8 cellular contexts compared by ENCODE assay signal in the genomic region with DNA sequence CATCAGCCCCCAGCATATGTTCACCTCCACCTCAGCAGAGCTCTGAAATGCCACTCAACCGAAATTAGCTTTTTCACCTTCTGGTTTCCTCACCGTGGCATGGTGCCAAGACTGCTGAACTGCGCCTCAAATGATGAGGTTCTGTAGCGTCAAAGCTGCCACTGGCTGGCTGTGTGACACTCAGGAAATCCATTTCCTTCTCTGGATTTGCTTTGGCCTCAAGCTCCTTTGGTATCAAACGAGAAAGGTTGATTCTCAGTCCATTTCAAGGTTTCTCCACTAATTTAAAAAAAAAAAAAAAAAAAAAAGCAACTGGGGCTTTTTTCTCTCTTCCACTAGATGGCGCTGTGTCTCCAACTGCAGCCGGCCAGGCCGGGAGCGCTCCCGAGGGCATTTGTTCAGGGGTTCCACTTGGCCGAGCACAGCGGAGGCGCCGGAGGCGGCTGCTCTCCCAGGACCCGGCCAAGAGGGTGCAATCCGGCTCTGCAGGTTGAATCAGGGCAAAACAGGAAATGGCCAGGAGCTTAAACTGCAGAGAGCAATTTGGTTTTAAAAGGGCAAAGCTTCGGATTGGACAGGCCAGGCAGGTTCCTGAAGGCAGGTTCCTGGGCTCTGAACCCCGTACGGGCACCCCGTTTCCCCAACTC. TPM values are rescaled to one million over a fixed set of nuclear protein-coding genes. Genes with fewer than 3 reads are reported as not detected.
DNase-seq lines count a peak whose midpoint lies in the region; ATAC-seq and TF ChIP-seq lines count a peak whose summit lies in the region.

No MANE protein-coding gene starts in this region.

- whole genome bisulfite sequencing in lung, 2 donors = 5% methylated on average over 21 of the region's 21 CpGs

- no peaks in the 10 kb centered on the region for H3K36me3 ChIP-seq in BLaER1
- no peaks in the 10 kb centered on the region for H3K36me3 ChIP-seq in duodenal mucosa (ENCODE audit: control insufficient read depth in 1 of 2, insufficient read depth in 2 of 2, low read length in 2 of 2)
- H3K36me3 ChIP-seq in lung (ENCODE audit: control insufficient read depth in 2 of 2, insufficient read depth in 2 of 2, low read length in 2 of 2) = no peaks in the 10 kb centered on the region

- H3K4me2 ChIP-seq in BLaER1 = peak overlapping the region; percentile 97

- ATAC-seq in HG03097 (IDR thresholded peaks at IDR 0.05; ENCODE audit: low FRiP score, unreplicated experiment) (peak; percentile 62), lung (ENCODE audit: insufficient read depth, low FRiP score) (peak; percentile 83), GM21526 (IDR thresholded peaks at IDR 0.05; ENCODE audit: low FRiP score, unreplicated experiment) (no peak)

- no peaks in the 10 kb centered on the region for H3K27me3 ChIP-seq in BLaER1
- peaks cover 4 to 15% of the 10 kb centered on the region in 2 donors for H3K27me3 ChIP-seq in duodenal mucosa (ENCODE audit: control insufficient read depth in 1 of 2, insufficient read depth in 2 of 2, low read length in 2 of 2)
- no peaks in the 10 kb centered on the region for H3K27me3 ChIP-seq in lung (ENCODE audit: control insufficient read depth, insufficient read depth)

- peak; percentile 70 for TF ChIP-seq CTCF in lung (IDR thresholded peaks at IDR 0.05; ENCODE audit: control extremely low read depth, extremely low read depth)

- H3K9me3 ChIP-seq in BLaER1 (no peaks in the 10 kb centered on the region), duodenal mucosa (ENCODE audit: control insufficient read depth in 1 of 2, low read length in 2 of 2) (no peaks in the 10 kb centered on the region), lung (ENCODE audit: control insufficient read depth in 2 of 2, insufficient read depth in 1 of 2, low read length in 1 of 2) (peaks cover 0 to 2% of the 10 kb centered on the region in 2 donors)

- H3K4me1 ChIP-seq in BLaER1 = peaks cover 38% of the 10 kb centered on the region
- peaks cover 18 to 23% of the 10 kb centered on the region in 2 donors for H3K4me1 ChIP-seq in duodenal mucosa (ENCODE audit: control insufficient read depth in 1 of 2, insufficient read depth in 2 of 2, low read length in 2 of 2)
- no peaks in the 10 kb centered on the region for H3K4me1 ChIP-seq in lung (ENCODE audit: control insufficient read depth in 2 of 2, insufficient read depth in 2 of 2, low read length in 2 of 2)

- DNase-seq in NCI-H526 (lab: John Stamatoyannopoulos, UW) (peak; percentile 37 to 79), lung (ENCODE audit: low spot score) (peak; percentile 61)
- peak; percentile 26 to 27 for DNase-seq in activated CD4-positive, alpha-beta T cell treated with anti-CD3 and anti-CD28 coated beads, Interleukin-2, amount 50 U/mL, for 4 hours
- peak; percentile 21 to 36 for DNase-seq in stimulated activated CD8-positive, alpha-beta memory T cell treated with anti-CD3 and anti-CD28 coated beads, Interleukin-15, amount 100 ng/mL, for 48 hours (ENCODE audit: low read depth in 2 of 2)

- H3K9ac ChIP-seq in BLaER1 = peak overlapping the region; percentile 35; the same call in 1 of the 2 replicates
- peak overlapping the region; percentile 2 to 29 for H3K9ac ChIP-seq in duodenal mucosa (ENCODE audit: low read depth in 1 of 2, low read length in 2 of 2)

- H4K20me1 ChIP-seq in BLaER1 = no peaks in the 10 kb centered on the region

- H3K27ac ChIP-seq in BLaER1 = peak overlapping the region; percentile 51; the same call in 1 of the 2 replicates
- no peak overlapping the region for H3K27ac ChIP-seq in duodenal mucosa (ENCODE audit: low read depth, low read length)
- no peak overlapping the region for H3K27ac ChIP-seq in lung (ENCODE audit: low read depth in 1 of 2, low read length in 1 of 2)

- peak overlapping the region; percentile 54 for H3K4me3 ChIP-seq in BLaER1
- peak overlapping the region in 1 of 2 donors; percentile 19 for H3K4me3 ChIP-seq in duodenal mucosa (ENCODE audit: low read depth in 1 of 2, low read length in 2 of 2)
- no peak overlapping the region for H3K4me3 ChIP-seq in lung

RNA-seq across cellular contexts. Expression of gene PLA2G2C, which starts 26.5 kb away (rescaled TPM):
- under 1 TPM in 1 of 2 donors, not detected in 1; 0.09 TPM for total RNA-seq in lung
- polyA plus RNA-seq in lung = not detected

RNA-seq across cellular contexts. Expression of gene UBXN10, which starts 26.9 kb away (rescaled TPM):
- total RNA-seq in lung = 10 to 100 TPM; 19.2 to 19.7 TPM
- 1 to 10 TPM; 2.5 to 5.3 TPM for polyA plus RNA-seq in lung
